In genomic region chr17:75654176-75654575, GRCh38 we compare ENCODE assay signal across 12 cellular contexts. TPM values are rescaled to one million over a fixed set of nuclear protein-coding genes. Genes with fewer than 3 reads are reported as not detected.
A peak's percentile ranks its signal among the peaks of the same experiment; 100 is the strongest.
DNase-seq lines count a peak whose midpoint lies in the region; ATAC-seq, FAIRE-seq and TF ChIP-seq lines count a peak whose summit lies in the region.
"Had no signal": no experiment of that assay in that cellular context is flagged by ENCODE, and none has a peak within 500 bp of the region (broad histone marks: within the 10 kb centered on the region; RNA-seq: fewer than 3 reads in every experiment).

No MANE protein-coding gene starts in this region.

- H3K4me2 ChIP-seq in A549 = no peak overlapping the region
- H3K4me2 ChIP-seq in GM23248 (ENCODE audit: unreplicated experiment) = no peak overlapping the region

- FAIRE-seq in A549 (lab: Jason Lieb, UNC) = peak; percentile 91

- peak; percentile 77 to 85 for ATAC-seq in A549
- ATAC-seq in HG02870 (IDR thresholded peaks at IDR 0.05; ENCODE audit: unreplicated experiment) = no peak
- ATAC-seq: stimulated activated naive B cell treated with anti-CD40 and anti-IgM and Interleukin-4, amounts not matched to agents 10 μg/mL and 1 μg/mL and 100 μg/mL, for 72 hours had no signal

- no peaks in the 10 kb centered on the region for H3F3A ChIP-seq in GM23248 (ENCODE audit: insufficient read depth)

- TF ChIP-seq RAD21 in A549 (conservative IDR thresholded peaks at IDR 0.05 in 1 of 2, IDR thresholded peaks at IDR 0.05 in 1 of 2) = peak; percentile 40 to 66; a peak in 4 of 5 replicates

- in situ Hi-C loops in GM23248 (cut with MboI) = loop anchor here (10.0 kb wide), 1 partner anchor 59 kb away; no protein-coding TSS in a partner anchor
- in situ Hi-C loops in brain microvascular endothelial cell (cut with HindIII; ENCODE audit: low pct_ligation_motif_present, low sequenced_read_pairs) = no loop called here

- intact Hi-C loops in stomach (cut with DNase I; ENCODE audit: low total_unique reads) = no loop called here

- no peaks in the 10 kb centered on the region for H3K79me2 ChIP-seq in GM23248 (ENCODE audit: insufficient read depth)

- H4K20me1 ChIP-seq in GM23248 (ENCODE audit: insufficient read depth) = no peaks in the 10 kb centered on the region

- peaks cover 4% of the 10 kb centered on the region; the same call in 1 of the 2 replicates for H3K36me3 ChIP-seq in GM23248 (ENCODE audit: low read depth)
- H3K36me3 ChIP-seq in kidney epithelial cell (ENCODE audit: control insufficient read depth, insufficient read depth, low read length) = peaks cover 6% of the 10 kb centered on the region
- H3K36me3 ChIP-seq in stomach = peaks cover 22 to 92% (median 87%) of the 10 kb centered on the region in 4 donors
- peaks cover 9% of the 10 kb centered on the region for H3K36me3 ChIP-seq in brain microvascular endothelial cell (replicated peaks)

- no peak for TF ChIP-seq EP300 in A549 (IDR thresholded peaks at IDR 0.05)
- no peak for TF ChIP-seq EP300 in stomach (IDR thresholded peaks at IDR 0.05)

- CTCF ChIA-PET in A549 (lab: Yijun Ruan, JAX) = interaction anchor here (0.6 to 51.3 kb wide), 16 partner anchors 8 to 227 kb away, joined by 3 to 2254 read pairs (median 4); partner anchors contain the start of genes GALK1, ITGB4, RECQL5 and SAP30BP

- H2AFZ ChIP-seq in GM23248 = no peak overlapping the region

- H3K27me3 ChIP-seq in GM23248 (replicated peaks; ENCODE audit: insufficient read depth) (no peaks in the 10 kb centered on the region), kidney epithelial cell (ENCODE audit: control insufficient read depth, insufficient read depth, low read length) (no peaks in the 10 kb centered on the region), stomach (no peaks in the 10 kb centered on the region), brain microvascular endothelial cell (replicated peaks) (no peaks in the 10 kb centered on the region)

- H3K4me3 ChIP-seq in A549 (no peak overlapping the region), GM23248 (no peak overlapping the region), kidney epithelial cell (ENCODE audit: low read depth, low read length) (no peak overlapping the region), stomach (no peak overlapping the region), brain microvascular endothelial cell (ENCODE audit: low read depth, low read length) (no peak overlapping the region)
- H3K4me3 ChIP-seq: SK-N-MC had no signal

- H3K9ac ChIP-seq in GM23248 = no peak overlapping the region

- H3K9me3 ChIP-seq in A549 = no peaks in the 10 kb centered on the region
- H3K9me3 ChIP-seq in GM23248 (ENCODE audit: low read depth) = no peaks in the 10 kb centered on the region
- no peaks in the 10 kb centered on the region for H3K9me3 ChIP-seq in stomach

- WGBS in A549 (ENCODE audit: missing lambda C conversion rate) = 26% methylated on average over 2 of the region's 2 CpGs
- 44 to 56% methylated on average over 2 of the region's 2 CpGs for WGBS in GM23248 (ENCODE audit: low coverage in 1 of 2, low lambda C conversion rate in 2 of 2, missing lambda C conversion rate in 2 of 2), 2 experiments
- WGBS in stomach, 5 donors = 19 to 34% (median 30%) methylated on average over 2 of the region's 2 CpGs

- no peak overlapping the region for H3K27ac ChIP-seq in A549
- H3K27ac ChIP-seq in GM23248 = no peak overlapping the region
- peak overlapping the region; percentile 75 for H3K27ac ChIP-seq in angular gyrus (ENCODE audit: low read depth, low read length)
- H3K27ac ChIP-seq in stomach = no peak overlapping the region
- H3K27ac ChIP-seq in brain microvascular endothelial cell = no peak overlapping the region
- H3K27ac ChIP-seq: SK-N-MC had no signal

- peak in 1 of 2 experiments; percentile 60 for DNase-seq in A549 (ENCODE audit: low read depth in 1 of 2, low spot score in 1 of 2)
- peak; percentile 24 for DNase-seq in GM23248
- DNase-seq in kidney epithelial cell (ENCODE audit: low read depth) = no peak
- DNase-seq in stomach = no peak
- no peak for DNase-seq in brain microvascular endothelial cell
- no peak for DNase-seq in stimulated activated CD4-positive, alpha-beta T cell treated with anti-CD3 and anti-CD28 coated beads, Interleukin-4, amount 100 ng/mL, for 24 hours
- DNase-seq: NCI-H345; stimulated activated CD4-positive, alpha-beta T cell treated with anti-CD3 and anti-CD28 coated beads, Interleukin-15, amount 100 ng/mL, for 24 hours; stimulated activated naive B cell treated with anti-CD40 and anti-IgM and Interleukin-4, amounts not matched to agents 10 μg/mL and 1 μg/mL and 100 μg/mL, for 72 hours had no signal

- POLR2A ChIA-PET in A549 (lab: Yijun Ruan, JAX) = interaction anchor here (1.1 to 1.8 kb wide), 5 partner anchors 9 to 126 kb away, joined by 3 to 5 read pairs (median 4); partner anchors contain the start of genes RECQL5, SAP30BP and SMIM5

- H3K4me1 ChIP-seq in A549 (no peaks in the 10 kb centered on the region), GM23248 (ENCODE audit: insufficient read depth) (no peaks in the 10 kb centered on the region), stomach (peaks cover 0 to 9% (median 0%) of the 10 kb centered on the region in 4 donors)

- TF ChIP-seq POLR2A in A549 (IDR thresholded peaks at IDR 0.05; ENCODE audit: low read length) (no peak), stomach (IDR thresholded peaks at IDR 0.05) (no peak)

- TF ChIP-seq CTCF in A549 (IDR thresholded peaks at IDR 0.05) = peak; percentile 52
- peak; percentile 15 for TF ChIP-seq CTCF in kidney epithelial cell (IDR thresholded peaks at IDR 0.05; ENCODE audit: insufficient read depth, low read length, poor library complexity, severe bottlenecking)
- TF ChIP-seq CTCF in stomach (IDR thresholded peaks at IDR 0.05) = peak in 3 of 7 experiments; percentile 14 to 60 (median 15)
- no peak for TF ChIP-seq CTCF in brain microvascular endothelial cell (IDR thresholded peaks at IDR 0.05; ENCODE audit: low read depth, low read length, missing control alignments)

- H3K9me2 ChIP-seq in GM23248 (ENCODE audit: insufficient read depth) = no peaks in the 10 kb centered on the region

TF ChIP-seq in A549, 52 proteins besides CTCF, POLR2A, EP300 and RAD21:
- TF ChIP-seq FOSB (CRISPR knock-in tag; IDR thresholded peaks at IDR 0.05) = no peak
- no peak for TF ChIP-seq BHLHE40 (IDR thresholded peaks at IDR 0.05; ENCODE audit: low read depth, low read length)
- peak; percentile 32; the same call in 1 of the 3 replicates for TF ChIP-seq SMC3 (IDR thresholded peaks at IDR 0.05)

RNA-seq across cellular contexts. Expression of gene RECQL5, which starts 12.8 kb away (rescaled TPM):
- polyA plus RNA-seq in A549 (2011; rRNA removed) (22.7 and 29.2 TPM in 2 replicates), A549 (2017; fragmentation: RNase III; extraction: RNeasy Plus Mini Kit Qiagen cat#74134 plus additional on column Dnase treatment) (37.3 to 42.5 TPM (median 39.9 TPM) in 3 replicates), GM23248 (2016; fragmentation: Nextera tagmentation; extraction: Ambion mirVana) (14.3 and 20.9 TPM in 2 replicates), stomach (10 to 100 TPM; 29.6 to 61.4 (median 50.8) TPM)
- 17.7 and 21.4 TPM in 2 replicates for polyA plus RNA-seq in A549 (2012; cell fraction: cytosol; rRNA removed)
- polyA plus RNA-seq in A549 (2012; cell fraction: nucleus; rRNA removed) = 159 and 161 TPM in 2 replicates
- polyA minus RNA-seq in A549 (2011; rRNA and poly(A)+ RNA removed) = 48.5 and 52.7 TPM in 2 replicates
- 12.8 and 21.4 TPM in 2 replicates for total RNA-seq in GM23248 (2014; rRNA removed; shearing (Covaris generic))
- total RNA-seq in kidney epithelial cell (18.7 and 29.5 TPM in 2 replicates), stomach (100 to 1,000 TPM in 2 of 5 donors, 10 to 100 TPM in 3; 21.4 to 229 (median 46.7) TPM)

RNA-seq across cellular contexts. Expression of gene SAP30BP, which starts 13.0 kb away (rescaled TPM):
- polyA plus RNA-seq in A549 (2011; rRNA removed) = 76.3 and 103 TPM in 2 replicates
- polyA plus RNA-seq in A549 (2012; cell fraction: cytosol; rRNA removed) = 97.6 and 108 TPM in 2 replicates
- polyA plus RNA-seq in A549 (2012; cell fraction: nucleus; rRNA removed) = 186 and 190 TPM in 2 replicates
- polyA plus RNA-seq in A549 (2017; fragmentation: RNase III; extraction: RNeasy Plus Mini Kit Qiagen cat#74134 plus additional on column Dnase treatment) = 125 to 139 TPM (median 136 TPM) in 3 replicates
- polyA minus RNA-seq in A549 (2011; rRNA and poly(A)+ RNA removed) = 63.9 and 67.1 TPM in 2 replicates
- total RNA-seq in GM23248 (2014; rRNA removed; shearing (Covaris generic)) = 60.8 and 93.7 TPM in 2 replicates
- 93.1 and 99.1 TPM in 2 replicates for polyA plus RNA-seq in GM23248 (2016; fragmentation: Nextera tagmentation; extraction: Ambion mirVana)
- 58.6 and 59.6 TPM in 2 replicates for total RNA-seq in kidney epithelial cell
- total RNA-seq in stomach = 100 to 1,000 TPM in 2 of 5 donors, 10 to 100 TPM in 3; 24.6 to 154 (median 72.9) TPM
- polyA plus RNA-seq in stomach = 10 to 100 TPM; 59.0 to 82.5 (median 72.8) TPM

RNA-seq across cellular contexts. Expression of gene SMIM5, which starts 20.9 kb away (rescaled TPM):
- polyA plus RNA-seq in A549 (2011; rRNA removed) = 0.25 and 0.30 TPM in 2 replicates
- polyA plus RNA-seq in A549 (2012; cell fraction: cytosol; rRNA removed) = 0.10 and 0.25 TPM in 2 replicates
- 0.86 and 0.97 TPM in 2 replicates for polyA plus RNA-seq in A549 (2012; cell fraction: nucleus; rRNA removed)
- 0.15 to 0.33 TPM (median 0.20 TPM) in 3 replicates for polyA plus RNA-seq in A549 (2017; fragmentation: RNase III; extraction: RNeasy Plus Mini Kit Qiagen cat#74134 plus additional on column Dnase treatment)
- polyA minus RNA-seq in A549 (2011; rRNA and poly(A)+ RNA removed) = 0.19 and 0.21 TPM in 2 replicates
- not detected in 2 replicates for total RNA-seq in GM23248 (2014; rRNA removed; shearing (Covaris generic))
- polyA plus RNA-seq in GM23248 (2016; fragmentation: Nextera tagmentation; extraction: Ambion mirVana) = 0.08 and 0.16 TPM in 2 replicates
- total RNA-seq in kidney epithelial cell = 0.89 and 1.7 TPM in 2 replicates
- 10 to 100 TPM in 1 of 5 donors, 1 to 10 TPM in 1, under 1 TPM in 1, not detected in 2; 0.58 to 12.7 (median 3.6) TPM for total RNA-seq in stomach
- polyA plus RNA-seq in stomach = 10 to 100 TPM in 1 of 3 donors, 1 to 10 TPM in 2; 5.9 to 29.5 (median 10.0) TPM
